1 cellular context compared by ENCODE assay signal in genomic region chr20:51979226-51979625, GRCh38.
TF ChIP-seq lines count a peak whose summit lies in the region.

No MANE protein-coding gene starts in this region.

TF ChIP-seq in IMR-90, 13 proteins besides CTCF, POLR2A, EP300 and RAD21 (continued from another document):
- no peak for TF ChIP-seq ELK1 (IDR thresholded peaks at IDR 0.05; ENCODE audit: borderline replicate concordance, low read depth, low read length)
- no peak for TF ChIP-seq RFX5 (IDR thresholded peaks at IDR 0.05; ENCODE audit: low read depth, low read length)
- no peak for TF ChIP-seq NFE2L2 (IDR thresholded peaks at IDR 0.05; ENCODE audit: low read depth, low read length)
- no peak for TF ChIP-seq MAFK (IDR thresholded peaks at IDR 0.05; ENCODE audit: low read depth, low read length)
- TF ChIP-seq MAZ (IDR thresholded peaks at IDR 0.05; ENCODE audit: borderline replicate concordance, low read depth, low read length): no peak
- TF ChIP-seq FOS (IDR thresholded peaks at IDR 0.05; ENCODE audit: low read depth, low read length): no peak
- TF ChIP-seq CEBPB (IDR thresholded peaks at IDR 0.05; ENCODE audit: low read depth, low read length): no peak
- TF ChIP-seq MXI1 (IDR thresholded peaks at IDR 0.05; ENCODE audit: borderline replicate concordance, low read depth, low read length): no peak
